8 cellular contexts compared by ENCODE assay signal in genomic region chr18:48928787-48929186, GRCh38. TPM values are rescaled to one million over a fixed set of nuclear protein-coding genes. Genes with fewer than 3 reads are reported as not detected.
DNase-seq lines count a peak whose midpoint lies in the region; ATAC-seq, FAIRE-seq and TF ChIP-seq lines count a peak whose summit lies in the region.

No MANE protein-coding gene starts in this region.

- H3K27me3 ChIP-seq in heart left ventricle, result no peaks in the 10 kb centered on the region
- H3K27me3 ChIP-seq in small intestine (ENCODE audit: control insufficient read depth in 2 of 2, insufficient read depth in 2 of 2, low read length in 2 of 2), result no peaks in the 10 kb centered on the region

- TF ChIP-seq POLR2A in heart left ventricle (IDR thresholded peaks at IDR 0.05), result no peak

- TF ChIP-seq CTCF in heart left ventricle (IDR thresholded peaks at IDR 0.05) (peak in 1 of 12 donors; percentile 8), D721Med (IDR thresholded peaks at IDR 0.05; ENCODE audit: insufficient read depth, missing control alignments) (no peak)

- FAIRE-seq in small intestine (lab: Jason Lieb, UNC) (no peak), D721Med (lab: Jason Lieb, UNC) (no peak)

- 10 to 26% (median 14%) methylated on average over 9 of the region's 9 CpGs for WGBS in heart left ventricle, 4 donors
- WGBS in small intestine, 3 donors, result 4 to 9% (median 5%) methylated on average over 9 of the region's 9 CpGs

- H3K27ac ChIP-seq in heart left ventricle (peak overlapping the region; percentile 10 to 85 (median 51)), small intestine (ENCODE audit: low read depth in 1 of 2, low read length in 1 of 2) (peak overlapping the region; percentile 78 to 90)

- H3K9me3 ChIP-seq in heart left ventricle, result no peaks in the 10 kb centered on the region
- no peaks in the 10 kb centered on the region for H3K9me3 ChIP-seq in small intestine (ENCODE audit: control insufficient read depth, low read depth)

- H3K4me3 ChIP-seq in heart left ventricle (peak overlapping the region in 4 of 12 donors; percentile 8 to 29 (median 10)), small intestine (ENCODE audit: low read depth in 1 of 2, low read length in 2 of 2) (peak overlapping the region in 1 of 2 donors; percentile 7)

- H3K36me3 ChIP-seq in heart left ventricle, result no peaks in the 10 kb centered on the region
- H3K36me3 ChIP-seq in small intestine (ENCODE audit: control insufficient read depth in 2 of 2, insufficient read depth in 2 of 2, low read length in 2 of 2), result peaks cover 0 to 2% of the 10 kb centered on the region in 2 donors

- ATAC-seq in GM19397 (IDR thresholded peaks at IDR 0.05; ENCODE audit: unreplicated experiment) (peak; percentile 80), HG03520 (IDR thresholded peaks at IDR 0.05; ENCODE audit: unreplicated experiment) (peak; percentile 63), heart left ventricle (peak; percentile 67 to 82 (median 71))

- H3K4me1 ChIP-seq in heart left ventricle, result peaks cover 28 to 99% (median 98%) of the 10 kb centered on the region in 12 donors
- peaks cover 48 to 77% of the 10 kb centered on the region in 2 donors for H3K4me1 ChIP-seq in small intestine (ENCODE audit: control insufficient read depth in 2 of 2, insufficient read depth in 1 of 2, low read depth in 1 of 2, low read length in 1 of 2)

- DNase-seq in CD1c-positive myeloid dendritic cell (ENCODE audit: extremely low spot score) (peak; percentile 47), SHP77 (lab: John Stamatoyannopoulos, UW) (peak; percentile 92 to 95), heart left ventricle (peak in 4 of 5 donors; percentile 61 to 85 (median 77)), small intestine (peak; percentile 70), D721Med (ENCODE audit: insufficient read length, low spot score) (no peak)
- peak; percentile 10 to 54 (median 38) for DNase-seq in activated naive CD4-positive, alpha-beta T cell (lab: John Stamatoyannopoulos, UW)

- intact Hi-C loops in heart left ventricle (cut with DNase I), result loop anchor here in 1 of 10 donors (10.0 kb wide), 1 partner anchor 254 kb away; no protein-coding TSS in a partner anchor

RNA-seq across cellular contexts. Expression of gene SMAD7, which starts 22.0 kb away (rescaled TPM):
- total RNA-seq in heart left ventricle, result 10 to 100 TPM; 16.3 to 32.0 (median 19.9) TPM
- polyA plus RNA-seq in heart left ventricle (10 to 100 TPM in 1 of 2 donors, 1 to 10 TPM in 1; 9.1 to 21.2 TPM), small intestine (10 to 100 TPM; 17.2 to 24.0 (median 18.3) TPM)
